ENCODE assay signal across 1 cellular context in genomic region chr2:64626963-64627760, GRCh38.
TF ChIP-seq lines count a peak whose summit lies in the region.

No MANE protein-coding gene starts in this region.

TF ChIP-seq in HepG2, 621 proteins besides CTCF, POLR2A, EP300 and RAD21 (continued from another document):
- TF ChIP-seq ZBTB33 (CRISPR knock-in tag; IDR thresholded peaks at IDR 0.05) (peak; percentile 80), PCBP1 (IDR thresholded peaks at IDR 0.05; ENCODE audit: borderline replicate concordance, low read depth, low read length) (0 out of 2 replicates have a peak, but pooled peaks have one; percentile 38), ZNF687 (CRISPR knock-in tag; IDR thresholded peaks at IDR 0.05) (peak; percentile 30; the same call in 1 of the 2 replicates)
